Comparison of ENCODE assay signal across 1 cellular context in genomic region chr16:11501583-11502138, GRCh38.
TF ChIP-seq lines count a peak whose summit lies in the region.

No MANE protein-coding gene starts in this region.

TF ChIP-seq in H1, 55 proteins besides CTCF, POLR2A, EP300 and RAD21:
- 0 out of 2 replicates have a peak, but pooled peaks have one; percentile 24 for TF ChIP-seq TCF12 (IDR thresholded peaks at IDR 0.05; ENCODE audit: low read depth, low read length)
- no peak for TF ChIP-seq SUZ12 (IDR thresholded peaks at IDR 0.05; ENCODE audit: low read length)
- TF ChIP-seq RXRA (IDR thresholded peaks at IDR 0.05; ENCODE audit: insufficient read depth, low read depth, low read length), result no peak
- 0 out of 2 replicates have a peak, but pooled peaks have one; percentile 14 for TF ChIP-seq JUND (IDR thresholded peaks at IDR 0.05; ENCODE audit: low read length)
- no peak for TF ChIP-seq E2F6 (IDR thresholded peaks at IDR 0.05)
- no peak for TF ChIP-seq SIX5 (IDR thresholded peaks at IDR 0.05; ENCODE audit: low read depth, low read length)
- no peak for TF ChIP-seq RNF2 (IDR thresholded peaks at IDR 0.05; ENCODE audit: borderline replicate concordance, low read depth, low read length, missing control alignments, poor library complexity, severe bottlenecking)
- TF ChIP-seq GABPA (IDR thresholded peaks at IDR 0.05; ENCODE audit: borderline replicate concordance, insufficient read depth, low read length), result no peak
- no peak for TF ChIP-seq TAF7 (optimal IDR thresholded peaks at IDR 0.05; ENCODE audit: borderline replicate concordance, low read depth, low read length)
- no peak for TF ChIP-seq PHF8 (conservative IDR thresholded peaks at IDR 0.05; ENCODE audit: low read depth, low read length)
- TF ChIP-seq JUN (IDR thresholded peaks at IDR 0.05; ENCODE audit: low read depth, low read length), result no peak
- TF ChIP-seq ATF3 (IDR thresholded peaks at IDR 0.05; ENCODE audit: insufficient read depth, low read depth, low read length), result no peak
- no peak for TF ChIP-seq CHD1 (IDR thresholded peaks at IDR 0.05; ENCODE audit: low read depth, low read length)
- no peak for TF ChIP-seq CHD7 (IDR thresholded peaks at IDR 0.05; ENCODE audit: insufficient replicate concordance, low read length)
- TF ChIP-seq EZH2 (IDR thresholded peaks at IDR 0.05; ENCODE audit: low read depth, low read length, severe bottlenecking), result no peak
- no peak for TF ChIP-seq CHD2 (IDR thresholded peaks at IDR 0.05; ENCODE audit: low read length)
- no peak for TF ChIP-seq TAF1 (IDR thresholded peaks at IDR 0.05; ENCODE audit: low read depth, low read length)
- TF ChIP-seq SP4 (IDR thresholded peaks at IDR 0.05; ENCODE audit: low read length), result no peak
- TF ChIP-seq RFX5 (IDR thresholded peaks at IDR 0.05; ENCODE audit: borderline replicate concordance, low read depth, low read length), result no peak
- peak; percentile 39 to 76; a peak in 2 of 4 replicates for TF ChIP-seq HDAC2 (IDR thresholded peaks at IDR 0.05; ENCODE audit: borderline replicate concordance in 1 of 2, low read depth in 2 of 2, low read length in 2 of 2)
- TF ChIP-seq EGR1 (IDR thresholded peaks at IDR 0.05; ENCODE audit: borderline replicate concordance, low read depth, low read length), result no peak
- TF ChIP-seq POU5F1 (IDR thresholded peaks at IDR 0.05; ENCODE audit: low read depth, low read length), result no peak
- TF ChIP-seq NANOG (IDR thresholded peaks at IDR 0.05; ENCODE audit: insufficient read depth, low read depth, low read length, poor library complexity, severe bottlenecking), result no peak
- TF ChIP-seq CEBPB (IDR thresholded peaks at IDR 0.05; ENCODE audit: low read depth, low read length), result no peak
- TF ChIP-seq SRF (IDR thresholded peaks at IDR 0.05; ENCODE audit: low read depth, low read length), result no peak
- no peak for TF ChIP-seq CTBP2 (IDR thresholded peaks at IDR 0.05; ENCODE audit: borderline replicate concordance, insufficient read depth, insufficient read length, low read length)
- no peak for TF ChIP-seq SAP30 (IDR thresholded peaks at IDR 0.05; ENCODE audit: insufficient read depth, insufficient replicate concordance, low read length)
- TF ChIP-seq ZNF274 (IDR thresholded peaks at IDR 0.05; ENCODE audit: borderline replicate concordance, extremely low read depth, low read length), result no peak
- no peak for TF ChIP-seq GTF2F1 (IDR thresholded peaks at IDR 0.05; ENCODE audit: borderline replicate concordance, low read depth, low read length)
- no peak for TF ChIP-seq KDM5A (IDR thresholded peaks at IDR 0.05; ENCODE audit: low read length)
- TF ChIP-seq CBX5 (IDR thresholded peaks at IDR 0.05; ENCODE audit: low read depth, low read length), result no peak
- peak; percentile 88 for TF ChIP-seq TEAD4 (IDR thresholded peaks at IDR 0.05; ENCODE audit: low read depth, low read length)
- TF ChIP-seq MAX (IDR thresholded peaks at IDR 0.05), result 0 out of 2 replicates have a peak, but pooled peaks have one; percentile 7
- no peak for TF ChIP-seq FOSL1 (IDR thresholded peaks at IDR 0.05; ENCODE audit: insufficient read depth, low read depth, low read length)
- no peak for TF ChIP-seq CBX8 (IDR thresholded peaks at IDR 0.05; ENCODE audit: borderline replicate concordance, low read depth, low read length)
- peak; percentile 61; the same call in 1 of the 2 replicates for TF ChIP-seq SP1 (IDR thresholded peaks at IDR 0.05; ENCODE audit: low read depth, low read length)
- TF ChIP-seq ASH2L (IDR thresholded peaks at IDR 0.05; ENCODE audit: low read length), result peak; percentile 19
- TF ChIP-seq SP2 (IDR thresholded peaks at IDR 0.05; ENCODE audit: low read length), result no peak
- no peak for TF ChIP-seq BRCA1 (IDR thresholded peaks at IDR 0.05; ENCODE audit: low read depth, low read length)
- TF ChIP-seq YY1 (IDR thresholded peaks at IDR 0.05; ENCODE audit: low read depth, low read length), result peak; percentile 77; the same call in 1 of the 2 replicates
